In the genomic region with DNA sequence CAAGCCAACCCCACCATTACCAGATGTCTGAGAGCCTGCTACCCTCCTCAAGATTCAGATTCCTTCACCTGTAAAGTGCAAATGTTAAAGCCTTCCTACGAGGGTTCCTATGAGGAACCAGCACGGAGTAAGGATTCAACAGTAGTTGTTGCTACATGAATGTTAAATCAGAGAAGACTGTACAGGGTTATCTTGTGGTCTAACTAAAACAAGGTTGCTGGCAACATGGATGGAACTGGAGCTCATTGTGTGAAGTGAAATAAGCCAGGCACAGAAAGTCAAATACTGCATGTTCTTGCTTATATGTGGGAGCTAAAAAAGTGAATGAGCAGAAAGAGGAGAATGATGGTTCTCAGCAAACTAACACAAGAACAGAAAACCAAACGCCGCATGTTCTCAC, we compare ENCODE assay signal across 20 cellular contexts.
DNase-seq lines count a peak whose midpoint lies in the region; ATAC-seq and TF ChIP-seq lines count a peak whose summit lies in the region.
"Had no signal": no experiment of that assay in that cellular context is flagged by ENCODE, and none has a peak within 500 bp of the region (broad histone marks: within the 10 kb centered on the region; RNA-seq: fewer than 3 reads in every experiment).

No MANE protein-coding gene starts in this region.

- TF ChIP-seq CTCF in right atrium auricular region (IDR thresholded peaks at IDR 0.05) (no peak), heart left ventricle (IDR thresholded peaks at IDR 0.05) (no peak), nephron progenitor cell (IDR thresholded peaks at IDR 0.05) (no peak)

- no peak for DNase-seq in Right ventricle myocardium inferior (ENCODE audit: missing footprints)
- DNase-seq in right atrium auricular region (ENCODE audit: low spot score): no peak
- no peak for DNase-seq in heart left ventricle
- DNase-seq in cardiac septum (ENCODE audit: low spot score): no peak
- DNase-seq in left ventricle myocardium superior: no peak
- DNase-seq in right cardiac atrium: no peak
- DNase-seq in nephron progenitor cell: no peak
- no peak for DNase-seq in activated CD4-positive, CD25-positive, alpha-beta regulatory T cell (lab: John Stamatoyannopoulos, UW)
- DNase-seq: AML-193; Caco-2; Calu3; CD4-positive, alpha-beta T cell; CD8-positive, alpha-beta T cell; DMS79 treated with DMSO at 0.1 percent for 48 hours; GF-D8 had no signal

- no peaks in the 10 kb centered on the region for H3K9me3 Mint-ChIP-seq in nephron progenitor cell
- H3K9me3 Mint-ChIP-seq: CD4-positive, alpha-beta T cell; CD8-positive, alpha-beta T cell had no signal

- H3K4me3 ChIP-seq in right atrium auricular region: no peak overlapping the region
- H3K4me3 ChIP-seq in heart left ventricle: no peak overlapping the region
- no peak overlapping the region for H3K4me3 ChIP-seq in right cardiac atrium (ENCODE audit: low read length)
- H3K4me3 ChIP-seq: A549; BLaER1 treated with 17β-estradiol and CSF1 and Interleukin-3, amounts not matched to agents 10 nM and 100 nM had no signal

- H3K27me3 ChIP-seq in right atrium auricular region (no peaks in the 10 kb centered on the region), heart left ventricle (no peaks in the 10 kb centered on the region), right cardiac atrium (ENCODE audit: control insufficient read depth, insufficient read depth) (no peaks in the 10 kb centered on the region)
- H3K27me3 ChIP-seq: BLaER1 treated with 17β-estradiol and CSF1 and Interleukin-3, amounts not matched to agents 10 nM and 100 nM had no signal

- peaks cover 17% of the 10 kb centered on the region for H3K4me1 Mint-ChIP-seq in nephron progenitor cell
- H3K4me1 Mint-ChIP-seq: B cell had no signal

- H3K27me3 Mint-ChIP-seq in nephron progenitor cell (ENCODE audit: low read depth, poor library complexity): no peaks in the 10 kb centered on the region
- H3K27me3 Mint-ChIP-seq: B cell had no signal

- H3K4me1 ChIP-seq in right atrium auricular region (peaks cover 0 to 13% of the 10 kb centered on the region in 2 donors), heart left ventricle (peaks cover 0 to 12% (median 1%) of the 10 kb centered on the region in 12 donors), right cardiac atrium (ENCODE audit: control insufficient read depth, insufficient read depth, low read length) (peaks cover 1% of the 10 kb centered on the region)
- H3K4me1 ChIP-seq: A549; BLaER1 treated with 17β-estradiol and CSF1 and Interleukin-3, amounts not matched to agents 10 nM and 100 nM; Caco-2 had no signal

- no peak for TF ChIP-seq POLR2A in heart left ventricle (IDR thresholded peaks at IDR 0.05)

- peaks cover 45% of the 10 kb centered on the region for H3K36me3 Mint-ChIP-seq in nephron progenitor cell (ENCODE audit: low read depth)
- H3K36me3 Mint-ChIP-seq: CD8-positive, alpha-beta T cell had no signal

- no peak overlapping the region for H3K27ac ChIP-seq in right atrium auricular region
- H3K27ac ChIP-seq in heart left ventricle: no peak overlapping the region
- H3K27ac ChIP-seq in right cardiac atrium (ENCODE audit: low read length): no peak overlapping the region
- H3K27ac ChIP-seq: 22Rv1; A549; BLaER1 treated with 17β-estradiol and CSF1 and Interleukin-3, amounts not matched to agents 10 nM and 100 nM; C4-2B had no signal

- 67 to 72% (median 70%) methylated on average over 4 of the region's 4 CpGs for WGBS in heart left ventricle, 4 donors
- 80% methylated on average over 4 of the region's 4 CpGs for WGBS in right cardiac atrium

- no peak overlapping the region for H3K4me3 Mint-ChIP-seq in nephron progenitor cell
- H3K4me3 Mint-ChIP-seq: B cell; CD4-positive, alpha-beta T cell; CD8-positive, alpha-beta T cell had no signal

- H3K9me3 ChIP-seq in right atrium auricular region: no peaks in the 10 kb centered on the region
- H3K9me3 ChIP-seq in heart left ventricle: no peaks in the 10 kb centered on the region
- H3K9me3 ChIP-seq in right cardiac atrium (ENCODE audit: control insufficient read depth, low read length): no peaks in the 10 kb centered on the region
- H3K9me3 ChIP-seq: A549; BLaER1 treated with 17β-estradiol and CSF1 and Interleukin-3, amounts not matched to agents 10 nM and 100 nM; Caco-2 had no signal

- no peaks in the 10 kb centered on the region for H3K36me3 ChIP-seq in right atrium auricular region
- H3K36me3 ChIP-seq in heart left ventricle: no peaks in the 10 kb centered on the region

- ATAC-seq in Right ventricle myocardium inferior (peak; percentile 16), heart left ventricle (peak; percentile 49 to 85 (median 56)), left ventricle myocardium superior (peak; percentile 73), right cardiac atrium (no peak)
- ATAC-seq: A549; CD8-positive, alpha-beta T cell had no signal

- peak overlapping the region; percentile 53 for H3K27ac Mint-ChIP-seq in nephron progenitor cell
- H3K27ac Mint-ChIP-seq: B cell; CD4-positive, alpha-beta T cell; CD8-positive, alpha-beta T cell had no signal

- intact Hi-C loops in Right ventricle myocardium inferior (cut with DNase I): loop anchor here (5.0 kb wide), 1 partner anchor 36 kb away; no protein-coding TSS in a partner anchor
- intact Hi-C loops in heart left ventricle (cut with DNase I): no loop called here
- intact Hi-C loops in cardiac septum (cut with DNase I): no loop called here
- intact Hi-C loops in left ventricle myocardium superior (cut with micrococcal nuclease): no loop called here
- intact Hi-C loops in right cardiac atrium (cut with DNase I): no loop called here

Comparison
In these comparisons a context has a peak if more than half of its experiments do, and no peak if none do; other contexts are left out.
1. ATAC-seq: peak in Right ventricle myocardium inferior (single experiment), heart left ventricle (4 of 4) and left ventricle myocardium superior (single experiment); none in right cardiac atrium (0 of 2).